14 cellular contexts compared by ENCODE assay signal in the genomic region with DNA sequence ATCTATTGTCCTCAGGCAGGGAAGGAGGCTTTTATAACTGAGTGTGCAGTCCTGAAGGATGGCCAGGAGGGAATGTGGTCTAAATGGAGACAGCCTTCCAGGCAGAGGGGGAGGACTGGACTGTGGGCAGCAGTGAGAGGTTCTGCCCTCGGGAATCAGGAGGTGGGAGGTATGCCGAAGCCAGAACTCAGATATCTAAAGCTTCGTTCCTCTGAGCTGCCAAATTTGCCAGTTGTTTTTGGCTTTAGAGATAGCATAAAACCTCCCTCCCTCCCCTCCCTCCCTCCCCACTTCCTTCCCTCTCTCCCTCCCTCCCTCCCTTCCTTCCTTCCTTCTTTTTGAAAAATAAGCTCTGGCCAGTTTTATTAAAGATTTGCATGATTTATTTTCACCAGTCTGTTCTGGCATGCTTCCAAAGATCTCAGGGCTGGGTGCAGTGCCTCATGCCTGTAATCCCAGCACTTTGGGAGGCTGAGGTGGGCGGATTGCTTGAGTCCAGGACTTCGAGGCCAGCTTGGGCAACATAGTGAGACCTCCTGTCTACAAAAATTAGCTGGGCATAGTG. TPM values are rescaled to one million over a fixed set of nuclear protein-coding genes. Genes with fewer than 3 reads are reported as not detected.
DNase-seq lines count a peak whose midpoint lies in the region; ATAC-seq, FAIRE-seq and TF ChIP-seq lines count a peak whose summit lies in the region.
"Had no signal": no experiment of that assay in that cellular context is flagged by ENCODE, and none has a peak within 500 bp of the region (broad histone marks: within the 10 kb centered on the region; RNA-seq: fewer than 3 reads in every experiment).

No MANE protein-coding gene starts in this region.

- dilution Hi-C loops in keratinocyte (cut with MboI; ENCODE audit: extremely low pct_ligation_motif_present, low sequenced_read_pairs) = no loop called here

- DNase-seq in MG63 (peak; percentile 89), caudate nucleus (lab: John Stamatoyannopoulos, UW) (no peak), keratinocyte (ENCODE audit: low read depth, low spot score) (no peak), suprapubic skin (ENCODE audit: low spot score in 2 of 2) (no peak), HK-2 (ENCODE audit: unreplicated experiment) (no peak)
- DNase-seq: activated CD8-positive, alpha-beta memory T cell treated with anti-CD3 and anti-CD28 coated beads, Interleukin-2, amount 50 U/mL, for 48 hours; H7; naive thymus-derived CD8-positive, alpha-beta T cell; NCI-H1092; stimulated activated CD4-positive, alpha-beta T cell treated with anti-CD3 and anti-CD28 coated beads, Interleukin-4, amount 100 ng/mL, for 24 hours; T-cell; transverse colon had no signal

- no peak overlapping the region for H3K9ac ChIP-seq in keratinocyte (ENCODE audit: control insufficient read depth, extremely low read depth, insufficient read depth, low read length)

- TF ChIP-seq EP300 in suprapubic skin (IDR thresholded peaks at IDR 0.05) = no peak

- no peak for TF ChIP-seq POLR2A in suprapubic skin (IDR thresholded peaks at IDR 0.05)

- peak; percentile 49 for FAIRE-seq in keratinocyte (lab: Jason Lieb, UNC)

- WGBS in suprapubic skin = 7% methylated on average over 5 of the region's 5 CpGs

- H3K27me3 ChIP-seq in MG63 (no peaks in the 10 kb centered on the region), keratinocyte (ENCODE audit: control insufficient read depth, extremely low read depth, insufficient read depth, low read length) (peaks cover 35% of the 10 kb centered on the region), suprapubic skin (peaks cover 24% of the 10 kb centered on the region)

- H2AFZ ChIP-seq in keratinocyte (ENCODE audit: control insufficient read depth, low read length) = no peak overlapping the region

- no peaks in the 10 kb centered on the region for H3K36me3 ChIP-seq in MG63
- H3K36me3 ChIP-seq in keratinocyte (ENCODE audit: control insufficient read depth in 2 of 2, extremely low read depth in 1 of 2, insufficient read depth in 2 of 2, low read length in 2 of 2) = no peaks in the 10 kb centered on the region
- H3K36me3 ChIP-seq in suprapubic skin = no peaks in the 10 kb centered on the region
- H3K36me3 ChIP-seq: transverse colon had no signal

- no peak for ATAC-seq in HG03135 (IDR thresholded peaks at IDR 0.05; ENCODE audit: unreplicated experiment)
- no peak for ATAC-seq in HG03045 (IDR thresholded peaks at IDR 0.05; ENCODE audit: unreplicated experiment)
- ATAC-seq: naive thymus-derived CD8-positive, alpha-beta T cell; T-cell had no signal

- H3K4me3 ChIP-seq in MG63 (no peak overlapping the region), keratinocyte (ENCODE audit: control insufficient read depth in 2 of 3, extremely low read depth in 1 of 3, insufficient read depth in 2 of 3, low read depth in 1 of 3, low read length in 3 of 3) (no peak overlapping the region), suprapubic skin (peak overlapping the region; percentile 54)

- H3K4me2 ChIP-seq in keratinocyte (ENCODE audit: control insufficient read depth, extremely low read depth, insufficient read depth, low read depth, low read length) = no peak overlapping the region

- no peaks in the 10 kb centered on the region for H4K20me1 ChIP-seq in keratinocyte (ENCODE audit: control insufficient read depth, extremely low read depth, insufficient read depth, low read length)

- H3K4me1 ChIP-seq in keratinocyte (ENCODE audit: control insufficient read depth, extremely low read depth, insufficient read depth, low read length) (peaks cover 15% of the 10 kb centered on the region), suprapubic skin (peaks cover 53% of the 10 kb centered on the region)

- H3K9me1 ChIP-seq in keratinocyte (ENCODE audit: control insufficient read depth, extremely low read depth, insufficient read depth, low read length) = no peaks in the 10 kb centered on the region

- TF ChIP-seq CTCF in keratinocyte (optimal IDR thresholded peaks at IDR 0.05 in 1 of 3, IDR thresholded peaks at IDR 0.05 in 1 of 3, conservative IDR thresholded peaks at IDR 0.05 in 1 of 3; ENCODE audit: extremely low read depth in 1 of 3, insufficient read depth in 2 of 3, low read length in 3 of 3) (no peak), suprapubic skin (IDR thresholded peaks at IDR 0.05) (no peak)

- no peaks in the 10 kb centered on the region for H3K9me3 ChIP-seq in MG63
- no peaks in the 10 kb centered on the region for H3K9me3 ChIP-seq in keratinocyte (ENCODE audit: control insufficient read depth, low read depth, low read length)
- H3K9me3 ChIP-seq in suprapubic skin = no peaks in the 10 kb centered on the region
- H3K9me3 ChIP-seq: transverse colon had no signal

- peak overlapping the region; percentile 46 for H3K27ac ChIP-seq in caudate nucleus (ENCODE audit: low read depth, low read length)
- no peak overlapping the region for H3K27ac ChIP-seq in keratinocyte (ENCODE audit: control insufficient read depth, insufficient read depth, low read length)
- H3K27ac ChIP-seq in suprapubic skin = peak overlapping the region; percentile 34

- no peaks in the 10 kb centered on the region for H3K79me2 ChIP-seq in keratinocyte (ENCODE audit: control insufficient read depth, insufficient read depth, low read length)

RNA-seq across cellular contexts. Expression of a gene that starts 2.4 kb away (rescaled TPM):
- 1.1 and 5.7 TPM in 2 replicates for total RNA-seq in MG63 (2014; rRNA removed; shearing (Covaris generic); ENCODE audit: low replicate concordance)
- 0.02 to 0.03 TPM in 2 of 3 replicates, not detected in the other for polyA plus RNA-seq in keratinocyte
- not detected for polyA plus RNA-seq in keratinocyte (2011; ENCODE audit: low read depth)
- not detected in 2 replicates for polyA plus RNA-seq in keratinocyte (2011; cell fraction: cytosol; rRNA removed)
- polyA plus RNA-seq in keratinocyte (2011; cell fraction: nucleus; rRNA removed) = not detected in 2 replicates
- polyA plus RNA-seq in keratinocyte (2012; ENCODE audit: low replicate concordance) = not detected in 2 replicates
- polyA minus RNA-seq in keratinocyte = not detected in 3 replicates
- polyA minus RNA-seq in keratinocyte (2011; cell fraction: cytosol; rRNA and poly(A)+ RNA removed) = not detected
- not detected in 2 replicates for polyA minus RNA-seq in keratinocyte (2011; cell fraction: nucleus; rRNA and poly(A)+ RNA removed)
- 10 to 100 TPM; 10.3 to 15.9 (median 14.8) TPM for total RNA-seq in suprapubic skin
- total RNA-seq: naive thymus-derived CD8-positive, alpha-beta T cell; T-cell had no signal
- polyA plus RNA-seq: naive thymus-derived CD8-positive, alpha-beta T cell had no signal

RNA-seq across cellular contexts. Expression of a gene that starts 24.0 kb away (rescaled TPM):
- not detected in 2 replicates for total RNA-seq in MG63 (2014; rRNA removed; shearing (Covaris generic); ENCODE audit: low replicate concordance)
- polyA plus RNA-seq in keratinocyte = not detected in 3 replicates
- 3.5 TPM for polyA plus RNA-seq in keratinocyte (2011; ENCODE audit: low read depth)
- not detected in 2 replicates for polyA plus RNA-seq in keratinocyte (2011; cell fraction: cytosol; rRNA removed)
- not detected in 2 replicates for polyA plus RNA-seq in keratinocyte (2011; cell fraction: nucleus; rRNA removed)
- polyA plus RNA-seq in keratinocyte (2012; ENCODE audit: low replicate concordance) = 0.83 TPM in 1 of 2 replicates, not detected in the other
- polyA minus RNA-seq in keratinocyte = not detected in 3 replicates
- polyA minus RNA-seq in keratinocyte (2011; cell fraction: cytosol; rRNA and poly(A)+ RNA removed) = not detected
- not detected in 2 replicates for polyA minus RNA-seq in keratinocyte (2011; cell fraction: nucleus; rRNA and poly(A)+ RNA removed)
- total RNA-seq in suprapubic skin = not detected
- total RNA-seq: H7; naive thymus-derived CD8-positive, alpha-beta T cell; T-cell; transverse colon had no signal
- polyA plus RNA-seq: naive thymus-derived CD8-positive, alpha-beta T cell had no signal
